ENCODE assay signal across 15 cellular contexts in the genomic region with DNA sequence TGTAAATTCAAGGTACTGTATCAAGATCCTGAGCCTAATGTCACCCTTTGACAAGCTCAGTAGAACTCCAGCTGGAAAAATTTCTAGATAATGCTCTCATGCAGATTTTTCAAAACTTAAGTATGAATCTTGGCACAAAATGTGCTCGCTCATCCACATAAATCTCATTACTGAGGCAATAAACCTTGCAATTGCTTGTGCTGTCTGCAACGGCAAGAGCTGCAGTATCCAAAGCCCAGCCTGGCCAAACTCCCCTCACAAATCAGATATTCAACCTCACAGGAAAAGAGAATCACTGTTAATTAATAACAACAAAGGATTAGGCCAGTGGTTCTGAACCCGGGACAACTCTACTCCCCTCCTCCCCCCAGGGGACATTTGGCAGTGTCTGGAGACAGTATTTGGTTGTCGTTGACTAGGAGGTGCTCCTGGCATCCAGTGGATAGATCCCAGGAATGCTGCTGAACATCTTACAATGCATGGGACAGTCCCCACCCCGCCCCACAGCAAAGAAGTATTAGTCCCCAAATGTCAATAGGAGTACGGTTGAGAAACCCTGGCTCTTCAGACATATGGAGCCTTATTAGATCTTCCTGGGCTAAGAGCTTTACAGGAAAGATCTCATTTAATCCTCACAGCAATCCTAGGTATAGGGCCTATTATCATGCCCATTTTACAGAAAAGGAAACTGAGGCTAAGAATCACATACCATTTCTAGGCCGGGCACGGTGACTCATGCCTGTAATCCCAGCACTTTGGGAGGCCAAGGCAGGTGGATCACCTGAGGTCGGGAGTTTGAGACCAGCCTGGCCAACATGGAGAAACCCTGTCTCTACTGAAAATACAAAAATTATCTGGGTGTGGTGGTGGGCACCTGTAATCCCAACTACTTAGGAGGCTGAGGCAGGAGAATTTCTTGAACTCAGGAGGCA. TPM values are rescaled to one million over a fixed set of nuclear protein-coding genes. Genes with fewer than 3 reads are reported as not detected.
A peak's percentile ranks its signal among the peaks of the same experiment; 100 is the strongest.
DNase-seq lines count a peak whose midpoint lies in the region; ATAC-seq lines count a peak whose summit lies in the region.
"Had no signal": no experiment of that assay in that cellular context is flagged by ENCODE, and none has a peak within 500 bp of the region (broad histone marks: within the 10 kb centered on the region; RNA-seq: fewer than 3 reads in every experiment).

No MANE protein-coding gene starts in this region.

- peak overlapping the region; percentile 84 for H3K27ac ChIP-seq in SK-N-MC
- H3K27ac ChIP-seq in stomach smooth muscle (ENCODE audit: low read length) = peak overlapping the region; percentile 31
- H3K27ac ChIP-seq: ascending aorta, BLaER1, lower lobe of right lung, tibial nerve had no signal

- no peaks in the 10 kb centered on the region for H3K9me3 ChIP-seq in SK-N-MC (ENCODE audit: low read depth, low read length)
- no peaks in the 10 kb centered on the region for H3K9me3 ChIP-seq in stomach smooth muscle (ENCODE audit: control insufficient read depth in 2 of 2, low read length in 2 of 2)
- H3K9me3 ChIP-seq: ascending aorta, BLaER1, lower lobe of right lung, tibial nerve had no signal

- DNase-seq in GM03348 (ENCODE audit: low spot score) (peak; percentile 59), SK-N-MC (ENCODE audit: low read depth, low spot score) (no peak), left ventricle myocardium superior (no peak), NCI-H1417 treated with DMSO at 0.1 percent for 48 hours (lab: John Stamatoyannopoulos, UW) (no peak)
- DNase-seq in activated CD4-positive, alpha-beta T cell treated with anti-CD3 and anti-CD28 coated beads, Interleukin-2, amount 50 U/mL, for 48 hours = no peak
- DNase-seq: activated CD4-positive, alpha-beta memory T cell treated with anti-CD3 and anti-CD28 coated beads for 36 hours; DMS79; lower lobe of right lung; MM.1S; retina had no signal

- intact Hi-C loops in left ventricle myocardium superior (cut with micrococcal nuclease) = no loop called here

- peaks cover 21% of the 10 kb centered on the region for H3K4me1 ChIP-seq in stomach smooth muscle (ENCODE audit: control insufficient read depth, insufficient read depth, low read length)
- H3K4me1 ChIP-seq: ascending aorta, BLaER1, lower lobe of right lung had no signal

- ATAC-seq in left ventricle myocardium superior (peak; percentile 37), GM21825 (IDR thresholded peaks at IDR 0.05; ENCODE audit: unreplicated experiment) (no peak)
- ATAC-seq: lower lobe of right lung had no signal

- H3K4me3 ChIP-seq in SK-N-MC (peak overlapping the region; percentile 44), stomach smooth muscle (ENCODE audit: low read length in 2 of 2) (no peak overlapping the region)
- H3K4me3 ChIP-seq: ascending aorta, BLaER1, lower lobe of right lung, tibial nerve had no signal

- H3K36me3 ChIP-seq in SK-N-MC (ENCODE audit: insufficient read depth, low read length) = no peaks in the 10 kb centered on the region
- no peaks in the 10 kb centered on the region for H3K36me3 ChIP-seq in stomach smooth muscle (ENCODE audit: control insufficient read depth in 2 of 2, insufficient read depth in 2 of 2, low read length in 2 of 2)
- H3K36me3 ChIP-seq: ascending aorta, BLaER1, lower lobe of right lung, tibial nerve had no signal

- H3K27me3 ChIP-seq in stomach smooth muscle (ENCODE audit: control insufficient read depth in 1 of 2, insufficient read depth in 2 of 2, low read length in 2 of 2) = no peaks in the 10 kb centered on the region
- H3K27me3 ChIP-seq: ascending aorta, BLaER1, tibial nerve had no signal

- peak overlapping the region; percentile 42 for H3K9ac ChIP-seq in SK-N-MC (ENCODE audit: insufficient read length)
- peak overlapping the region in 1 of 2 donors; percentile 5 for H3K9ac ChIP-seq in stomach smooth muscle (ENCODE audit: low read length in 2 of 2)
- H3K9ac ChIP-seq: BLaER1 had no signal

RNA-seq across cellular contexts. Expression of a gene that starts 19.4 kb away (rescaled TPM):
- 68.0 TPM for total RNA-seq in left ventricle myocardium superior
